ENCODE assay signal across 8 cellular contexts in the genomic region with DNA sequence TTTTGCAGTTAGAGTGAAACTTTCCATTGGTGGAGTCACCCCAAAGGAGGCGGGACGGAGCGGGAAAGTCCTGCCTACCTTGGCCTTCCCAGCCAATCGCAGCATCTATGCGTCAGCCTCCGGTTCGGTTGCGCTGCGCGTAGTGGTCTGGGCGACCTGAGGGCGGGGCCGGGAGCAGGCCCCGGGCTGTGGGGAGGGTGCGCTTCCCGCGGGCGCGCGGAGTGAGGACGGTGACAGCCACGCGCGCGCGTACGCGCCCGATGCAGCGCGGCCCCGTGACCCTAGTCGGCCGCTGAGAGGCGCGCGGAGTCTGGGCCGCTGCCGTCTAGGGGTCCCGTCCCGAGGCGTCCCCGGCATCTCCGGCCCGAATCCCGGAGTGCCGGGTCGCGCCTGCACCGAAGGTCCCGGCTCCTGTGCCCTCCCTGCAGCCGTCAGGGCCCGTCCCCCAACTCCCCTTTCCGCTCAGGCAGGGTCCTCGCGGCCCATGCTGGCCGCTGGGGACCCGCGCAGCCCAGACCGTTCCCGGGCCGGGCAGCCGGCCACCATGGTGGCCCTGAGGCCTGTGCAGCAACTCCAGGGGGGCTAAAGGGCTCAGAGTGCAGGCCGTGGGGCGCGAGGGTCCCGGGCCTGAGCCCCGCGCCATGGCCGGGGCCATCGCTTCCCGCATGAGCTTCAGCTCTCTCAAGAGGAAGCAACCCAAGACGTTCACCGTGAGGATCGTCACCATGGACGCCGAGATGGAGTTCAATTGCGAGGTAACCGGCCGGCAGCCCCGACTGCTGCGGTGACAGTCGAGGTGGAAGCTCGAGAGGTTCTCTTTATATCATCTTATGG. TPM values are rescaled to one million over a fixed set of nuclear protein-coding genes. Genes with fewer than 3 reads are reported as not detected.
A peak's percentile ranks its signal among the peaks of the same experiment; 100 is the strongest.
DNase-seq lines count a peak whose midpoint lies in the region; ATAC-seq, FAIRE-seq and TF ChIP-seq lines count a peak whose summit lies in the region.

A gene (plus strand): TSS at position 276 of the 834 bp plus-strand sequence. CDS start 366 bp downstream, at position 642.

- H3K9me3 Mint-ChIP-seq in type B pancreatic cell, result no peaks in the 10 kb centered on the region

- TF ChIP-seq CTCF in adrenal gland (IDR thresholded peaks at IDR 0.05) (no peak), type B pancreatic cell (conservative IDR thresholded peaks at IDR 0.05) (no peak)

- TF ChIP-seq POLR2A in GM12892 (IDR thresholded peaks at IDR 0.05; ENCODE audit: low read depth, low read length) (peak; percentile 72; the same call in 1 of the 2 replicates), adrenal gland (IDR thresholded peaks at IDR 0.05) (peak; percentile 71 to 84)

- peak within 1 kb of the TSS; percentile 73 to 99 (median 91) for H3K27ac ChIP-seq in adrenal gland

- intact Hi-C loops in adrenal gland (cut with DNase I) (no loop called here), cardiac septum (cut with DNase I) (no loop called here)

- peaks cover 17% of the 10 kb centered on the region for H3K4me1 Mint-ChIP-seq in type B pancreatic cell (ENCODE audit: unreplicated experiment)

- DNase-seq in GM12892 (ENCODE audit: insufficient read length), result peak; percentile 97
- peak; percentile 91 for DNase-seq in NCI-H1436 treated with DMSO at 0.1 percent for 48 hours (lab: John Stamatoyannopoulos, UW)
- peak; percentile 96 to 99 (median 97) for DNase-seq in T-helper 1 cell
- DNase-seq in adrenal gland, result peak; percentile 98 to 100 (median 99)
- peak; percentile 100 for DNase-seq in cardiac septum (ENCODE audit: low spot score)
- DNase-seq in pons (ENCODE audit: low spot score), result peak; percentile 100
- peak; percentile 98 for DNase-seq in type B pancreatic cell (ENCODE audit: extremely low spot score, unreplicated experiment)

- no peaks in the 10 kb centered on the region for H3K36me3 ChIP-seq in adrenal gland (replicated peaks in 1 of 2)

- no peaks in the 10 kb centered on the region for H3K9me3 ChIP-seq in adrenal gland (replicated peaks in 1 of 3)

- H3K4me3 Mint-ChIP-seq in type B pancreatic cell, result peak within 1 kb of the TSS; percentile 95

- peak within 1 kb of the TSS; percentile 96 for H3K27ac Mint-ChIP-seq in type B pancreatic cell

- H3K27me3 ChIP-seq in adrenal gland, result no peaks in the 10 kb centered on the region

- ATAC-seq in HG02852 (IDR thresholded peaks at IDR 0.05; ENCODE audit: unreplicated experiment), result peak; percentile 93

- peak; percentile 100 for FAIRE-seq in GM12892 (lab: Jason Lieb, UNC)

- H3K27me3 Mint-ChIP-seq in type B pancreatic cell, result no peaks in the 10 kb centered on the region

- peaks cover 11 to 20% of the 10 kb centered on the region in 2 donors for H3K4me1 ChIP-seq in adrenal gland (replicated peaks in 1 of 2)

- peak within 1 kb of the TSS; percentile 61 to 95 (median 83) for H3K4me3 ChIP-seq in adrenal gland

- H3K36me3 Mint-ChIP-seq in type B pancreatic cell, result peaks cover 6% of the 10 kb centered on the region

- WGBS in adrenal gland, 4 donors, result 0 to 1% (median 0%) methylated on average over 17 to 84 of the region's 84 CpGs

RNA-seq across cellular contexts. Expression of the gene that starts here (rescaled TPM):
- 10.3 TPM for polyA plus RNA-seq in GM12892 (2012; ENCODE audit: missing spikeins)
- total RNA-seq in adrenal gland (10 to 100 TPM; 43.3 to 67.4 (median 55.5) TPM), cardiac septum (43.4 TPM), type B pancreatic cell (ENCODE audit: low replicate concordance) (40.3 and 45.6 TPM in 2 replicates)
- 10 to 100 TPM; 12.2 to 22.2 (median 18.6) TPM for polyA plus RNA-seq in adrenal gland

Comparison
In these comparisons a context has a peak if more than half of its experiments do, and no peak if none do; other contexts are left out.
1. Peak in every context shown above with its lines: DNase-seq, ATAC-seq, H3K4me3 ChIP-seq and H3K27ac ChIP-seq.